1 cellular context compared by ENCODE assay signal in genomic region chr18:58045265-58046086, GRCh38.
A peak's percentile ranks its signal among the peaks of the same experiment; 100 is the strongest.
TF ChIP-seq lines count a peak whose summit lies in the region.

No MANE protein-coding gene starts in this region.

TF ChIP-seq in HepG2, 621 proteins besides CTCF, POLR2A, EP300 and RAD21 (continued from another document):
- TF ChIP-seq, protein P1, sequence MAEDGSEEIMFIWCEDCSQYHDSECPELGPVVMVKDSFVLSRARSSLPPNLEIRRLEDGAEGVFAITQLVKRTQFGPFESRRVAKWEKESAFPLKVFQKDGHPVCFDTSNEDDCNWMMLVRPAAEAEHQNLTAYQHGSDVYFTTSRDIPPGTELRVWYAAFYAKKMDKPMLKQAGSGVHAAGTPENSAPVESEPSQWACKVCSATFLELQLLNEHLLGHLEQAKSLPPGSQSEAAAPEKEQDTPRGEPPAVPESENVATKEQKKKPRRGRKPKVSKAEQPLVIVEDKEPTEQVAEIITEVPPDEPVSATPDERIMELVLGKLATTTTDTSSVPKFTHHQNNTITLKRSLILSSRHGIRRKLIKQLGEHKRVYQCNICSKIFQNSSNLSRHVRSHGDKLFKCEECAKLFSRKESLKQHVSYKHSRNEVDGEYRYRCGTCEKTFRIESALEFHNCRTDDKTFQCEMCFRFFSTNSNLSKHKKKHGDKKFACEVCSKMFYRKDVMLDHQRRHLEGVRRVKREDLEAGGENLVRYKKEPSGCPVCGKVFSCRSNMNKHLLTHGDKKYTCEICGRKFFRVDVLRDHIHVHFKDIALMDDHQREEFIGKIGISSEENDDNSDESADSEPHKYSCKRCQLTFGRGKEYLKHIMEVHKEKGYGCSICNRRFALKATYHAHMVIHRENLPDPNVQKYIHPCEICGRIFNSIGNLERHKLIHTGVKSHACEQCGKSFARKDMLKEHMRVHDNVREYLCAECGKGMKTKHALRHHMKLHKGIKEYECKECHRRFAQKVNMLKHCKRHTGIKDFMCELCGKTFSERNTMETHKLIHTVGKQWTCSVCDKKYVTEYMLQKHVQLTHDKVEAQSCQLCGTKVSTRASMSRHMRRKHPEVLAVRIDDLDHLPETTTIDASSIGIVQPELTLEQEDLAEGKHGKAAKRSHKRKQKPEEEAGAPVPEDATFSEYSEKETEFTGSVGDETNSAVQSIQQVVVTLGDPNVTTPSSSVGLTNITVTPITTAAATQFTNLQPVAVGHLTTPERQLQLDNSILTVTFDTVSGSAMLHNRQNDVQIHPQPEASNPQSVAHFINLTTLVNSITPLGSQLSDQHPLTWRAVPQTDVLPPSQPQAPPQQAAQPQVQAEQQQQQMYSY (CRISPR knock-in tag; IDR thresholded peaks at IDR 0.05): no peak
- TF ChIP-seq ZBTB3 (CRISPR knock-in tag; IDR thresholded peaks at IDR 0.05; ENCODE audit: borderline replicate concordance, low read depth) (no peak), GLI4 (CRISPR knock-in tag; IDR thresholded peaks at IDR 0.05; ENCODE audit: borderline replicate concordance) (no peak), ZSCAN30 (CRISPR knock-in tag; IDR thresholded peaks at IDR 0.05) (no peak), SNRNP70 (IDR thresholded peaks at IDR 0.05; ENCODE audit: low read depth, low read length) (no peak), MXI1 (IDR thresholded peaks at IDR 0.05; ENCODE audit: borderline replicate concordance, low read depth, low read length) (no peak; the same call in 2 of the 3 replicates), CREM (IDR thresholded peaks at IDR 0.05) (peak; percentile 8; the same call in 1 of the 2 replicates), CREM (CRISPR knock-in tag; IDR thresholded peaks at IDR 0.05) (no peak), KMT2B (CRISPR knock-in tag; IDR thresholded peaks at IDR 0.05) (no peak), SMAD9 (CRISPR knock-in tag; IDR thresholded peaks at IDR 0.05) (no peak), FOXK2 (IDR thresholded peaks at IDR 0.05) (no peak), ZNF501 (CRISPR knock-in tag; IDR thresholded peaks at IDR 0.05) (0 out of 2 replicates have a peak, but pooled peaks have one; percentile 1), NAIF1 (CRISPR knock-in tag; IDR thresholded peaks at IDR 0.05; ENCODE audit: borderline replicate concordance) (0 out of 2 replicates have a peak, but pooled peaks have one; percentile 13), SALL1 (CRISPR knock-in tag; IDR thresholded peaks at IDR 0.05) (peak; percentile 45; the same call in 1 of the 2 replicates), PITX1 (CRISPR knock-in tag; IDR thresholded peaks at IDR 0.05) (peak; percentile 17; the same call in 1 of the 2 replicates), GATA4 (IDR thresholded peaks at IDR 0.05; ENCODE audit: borderline replicate concordance, low read depth) (no peak), ZNF75D (CRISPR knock-in tag; IDR thresholded peaks at IDR 0.05; ENCODE audit: borderline replicate concordance) (0 out of 2 replicates have a peak, but pooled peaks have one; percentile 59), RARG (CRISPR knock-in tag; IDR thresholded peaks at IDR 0.05; ENCODE audit: low read depth) (no peak), ZNF138 (CRISPR knock-in tag; IDR thresholded peaks at IDR 0.05; ENCODE audit: low read depth) (no peak), YEATS4 (CRISPR knock-in tag; IDR thresholded peaks at IDR 0.05; ENCODE audit: borderline replicate concordance) (no peak), ASH2L (IDR thresholded peaks at IDR 0.05; ENCODE audit: insufficient read length, low read depth, low read length) (no peak), ZNF18 (CRISPR knock-in tag; IDR thresholded peaks at IDR 0.05; ENCODE audit: insufficient replicate concordance) (peak; percentile 36), ZNF687 (CRISPR knock-in tag; IDR thresholded peaks at IDR 0.05) (peak; percentile 51), ZKSCAN8 (CRISPR knock-in tag; IDR thresholded peaks at IDR 0.05; ENCODE audit: borderline replicate concordance) (no peak), ZNF350 (CRISPR knock-in tag; IDR thresholded peaks at IDR 0.05; ENCODE audit: borderline replicate concordance, low read depth) (no peak), ZNF234 (CRISPR knock-in tag; conservative IDR thresholded peaks at IDR 0.05) (no peak), MAZ (IDR thresholded peaks at IDR 0.05; ENCODE audit: borderline replicate concordance, low read depth, low read length) (no peak), MAZ (CRISPR knock-in tag; IDR thresholded peaks at IDR 0.05; ENCODE audit: low read depth) (0 out of 2 replicates have a peak, but pooled peaks have one; percentile 38), ZSCAN5A (CRISPR knock-in tag; IDR thresholded peaks at IDR 0.05; ENCODE audit: borderline replicate concordance) (0 out of 2 replicates have a peak, but pooled peaks have one; percentile 38), DMAP1 (CRISPR knock-in tag; IDR thresholded peaks at IDR 0.05) (no peak), POLR2G (IDR thresholded peaks at IDR 0.05; ENCODE audit: low read depth, low read length) (peak; percentile 49), ZNF547 (CRISPR knock-in tag; IDR thresholded peaks at IDR 0.05) (no peak), TMF1 (CRISPR knock-in tag; IDR thresholded peaks at IDR 0.05; ENCODE audit: low read depth) (0 out of 2 replicates have a peak, but pooled peaks have one; percentile 22), POGK (CRISPR knock-in tag; conservative IDR thresholded peaks at IDR 0.05) (0 out of 2 replicates have a peak, but pooled peaks have one; percentile 7), GFI1 (CRISPR knock-in tag; IDR thresholded peaks at IDR 0.05; ENCODE audit: borderline replicate concordance) (peak; percentile 57; the same call in 1 of the 2 replicates), CC2D1A (CRISPR knock-in tag; IDR thresholded peaks at IDR 0.05) (no peak), ZNF17 (CRISPR knock-in tag; IDR thresholded peaks at IDR 0.05) (no peak), RFXAP (CRISPR knock-in tag; IDR thresholded peaks at IDR 0.05; ENCODE audit: borderline replicate concordance) (no peak), SATB2 (CRISPR knock-in tag; IDR thresholded peaks at IDR 0.05) (no peak), RBM22 (optimal IDR thresholded peaks at IDR 0.05; ENCODE audit: low read length) (peak; percentile 45), RBFOX2 (IDR thresholded peaks at IDR 0.05; ENCODE audit: low read depth, low read length) (peak; percentile 69), NFKB2 (CRISPR knock-in tag; IDR thresholded peaks at IDR 0.05; ENCODE audit: borderline replicate concordance) (no peak), REL (CRISPR knock-in tag; conservative IDR thresholded peaks at IDR 0.05) (no peak), PTBP1 (IDR thresholded peaks at IDR 0.05; ENCODE audit: low read depth, low read length, poor library complexity, severe bottlenecking) (no peak)
- TF ChIP-seq, protein P2, sequence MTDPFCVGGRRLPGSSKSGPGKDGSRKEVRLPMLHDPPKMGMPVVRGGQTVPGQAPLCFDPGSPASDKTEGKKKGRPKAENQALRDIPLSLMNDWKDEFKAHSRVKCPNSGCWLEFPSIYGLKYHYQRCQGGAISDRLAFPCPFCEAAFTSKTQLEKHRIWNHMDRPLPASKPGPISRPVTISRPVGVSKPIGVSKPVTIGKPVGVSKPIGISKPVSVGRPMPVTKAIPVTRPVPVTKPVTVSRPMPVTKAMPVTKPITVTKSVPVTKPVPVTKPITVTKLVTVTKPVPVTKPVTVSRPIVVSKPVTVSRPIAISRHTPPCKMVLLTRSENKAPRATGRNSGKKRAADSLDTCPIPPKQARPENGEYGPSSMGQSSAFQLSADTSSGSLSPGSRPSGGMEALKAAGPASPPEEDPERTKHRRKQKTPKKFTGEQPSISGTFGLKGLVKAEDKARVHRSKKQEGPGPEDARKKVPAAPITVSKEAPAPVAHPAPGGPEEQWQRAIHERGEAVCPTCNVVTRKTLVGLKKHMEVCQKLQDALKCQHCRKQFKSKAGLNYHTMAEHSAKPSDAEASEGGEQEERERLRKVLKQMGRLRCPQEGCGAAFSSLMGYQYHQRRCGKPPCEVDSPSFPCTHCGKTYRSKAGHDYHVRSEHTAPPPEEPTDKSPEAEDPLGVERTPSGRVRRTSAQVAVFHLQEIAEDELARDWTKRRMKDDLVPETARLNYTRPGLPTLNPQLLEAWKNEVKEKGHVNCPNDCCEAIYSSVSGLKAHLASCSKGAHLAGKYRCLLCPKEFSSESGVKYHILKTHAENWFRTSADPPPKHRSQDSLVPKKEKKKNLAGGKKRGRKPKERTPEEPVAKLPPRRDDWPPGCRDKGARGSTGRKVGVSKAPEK (CRISPR knock-in tag; IDR thresholded peaks at IDR 0.05; ENCODE audit: borderline replicate concordance): 0 out of 2 replicates have a peak, but pooled peaks have one; percentile 14
